10 cellular contexts compared by ENCODE assay signal in genomic region chr9:23825700-23826099, GRCh38. TPM values are rescaled to one million over a fixed set of nuclear protein-coding genes. Genes with fewer than 3 reads are reported as not detected.
DNase-seq lines count a peak whose midpoint lies in the region; ATAC-seq and TF ChIP-seq lines count a peak whose summit lies in the region.
"Had no signal": no experiment of that assay in that cellular context is flagged by ENCODE, and none has a peak within 500 bp of the region (broad histone marks: within the 10 kb centered on the region; RNA-seq: fewer than 3 reads in every experiment).

No MANE protein-coding gene starts in this region.

- peak; percentile 35 for DNase-seq in DMS53 (lab: John Stamatoyannopoulos, UW)
- no peak for DNase-seq in DMS53 treated with DMSO at 0.1 percent for 48 hours (lab: John Stamatoyannopoulos, UW; ENCODE audit: unreplicated experiment)
- no peak for DNase-seq in colonic mucosa
- peak; percentile 28 for DNase-seq in medulla oblongata (ENCODE audit: extremely low spot score)
- no peak for DNase-seq in transverse colon
- DNase-seq in activated T-cell treated with anti-CD3 and anti-CD28 coated beads, Interleukin-2, amount 50 U/mL, for 1 hour = no peak
- no peak for DNase-seq in anterior cingulate cortex (lab: John Stamatoyannopoulos, UW)
- DNase-seq: 8988T had no signal

- no peak for TF ChIP-seq EP300 in transverse colon (IDR thresholded peaks at IDR 0.05; ENCODE audit: low read depth)

- H3K9ac ChIP-seq in colonic mucosa (ENCODE audit: low read depth in 2 of 2, low read length in 2 of 2) = no peak overlapping the region

- no peak for TF ChIP-seq POLR2A in transverse colon (IDR thresholded peaks at IDR 0.05)

- H3K4me3 ChIP-seq in colonic mucosa (peak overlapping the region; percentile 32), transverse colon (peak overlapping the region; percentile 17 to 55 (median 30))

- 7 to 9% methylated on average over 12 of the region's 12 CpGs for WGBS in transverse colon (ENCODE audit: low coverage in 1 of 2), 2 donors

- H3K4me1 ChIP-seq in colonic mucosa = peaks cover 5% of the 10 kb centered on the region
- peaks cover 0 to 36% (median 29%) of the 10 kb centered on the region in 4 donors for H3K4me1 ChIP-seq in transverse colon

- no peak overlapping the region for H3K27ac ChIP-seq in colonic mucosa
- no peak overlapping the region for H3K27ac ChIP-seq in transverse colon

- no peaks in the 10 kb centered on the region for H3K9me3 ChIP-seq in colonic mucosa
- H3K9me3 ChIP-seq in transverse colon = no peaks in the 10 kb centered on the region

- ATAC-seq in HG03354 (IDR thresholded peaks at IDR 0.05; ENCODE audit: poor library complexity, severe bottlenecking, unreplicated experiment) = no peak

- in situ Hi-C loops in transverse colon (cut with MboI; ENCODE audit: low pct_ligation_motif_present in 1 of 4, low pct_unique_long_range_greater_than_20kb in 1 of 4, low sequenced_read_pairs in 3 of 4) = no loop called here

- H3K36me3 ChIP-seq in colonic mucosa (no peaks in the 10 kb centered on the region), transverse colon (no peaks in the 10 kb centered on the region)

- H3K27me3 ChIP-seq in colonic mucosa (peaks cover 46% of the 10 kb centered on the region), transverse colon (peaks cover 99% of the 10 kb centered on the region)

- intact Hi-C loops in colonic mucosa (cut with DNase I) = no loop called here
- intact Hi-C loops in transverse colon (cut with DNase I; ENCODE audit: low total_unique reads) = no loop called here

- TF ChIP-seq CTCF in colonic mucosa (IDR thresholded peaks at IDR 0.05) = no peak
- no peak for TF ChIP-seq CTCF in transverse colon (IDR thresholded peaks at IDR 0.05)

RNA-seq across cellular contexts. Expression of gene ELAVL2, which starts 0.3 kb away (rescaled TPM):
- total RNA-seq in colonic mucosa = under 1 TPM; 0.24 to 0.30 TPM
- 1 to 10 TPM in 1 of 4 donors, under 1 TPM in 2, not detected in 1; 0.41 to 2.2 (median 0.60) TPM for total RNA-seq in transverse colon
- total RNA-seq: fibroblast of villous mesenchyme had no signal

Comparison
In these comparisons a context has a peak if more than half of its experiments do, and no peak if none do; other contexts are left out.
1. DNase-seq: peak in DMS53 (single experiment) and medulla oblongata (single experiment); none in DMS53 treated with DMSO at 0.1 percent for 48 hours (single experiment), colonic mucosa (single experiment), transverse colon (single experiment), activated T-cell treated with anti-CD3 and anti-CD28 coated beads, Interleukin-2, amount 50 U/mL, for 1 hour (single experiment) and anterior cingulate cortex (0 of 58).